Comparison of ENCODE assay signal across 1 cellular context in the genomic region with DNA sequence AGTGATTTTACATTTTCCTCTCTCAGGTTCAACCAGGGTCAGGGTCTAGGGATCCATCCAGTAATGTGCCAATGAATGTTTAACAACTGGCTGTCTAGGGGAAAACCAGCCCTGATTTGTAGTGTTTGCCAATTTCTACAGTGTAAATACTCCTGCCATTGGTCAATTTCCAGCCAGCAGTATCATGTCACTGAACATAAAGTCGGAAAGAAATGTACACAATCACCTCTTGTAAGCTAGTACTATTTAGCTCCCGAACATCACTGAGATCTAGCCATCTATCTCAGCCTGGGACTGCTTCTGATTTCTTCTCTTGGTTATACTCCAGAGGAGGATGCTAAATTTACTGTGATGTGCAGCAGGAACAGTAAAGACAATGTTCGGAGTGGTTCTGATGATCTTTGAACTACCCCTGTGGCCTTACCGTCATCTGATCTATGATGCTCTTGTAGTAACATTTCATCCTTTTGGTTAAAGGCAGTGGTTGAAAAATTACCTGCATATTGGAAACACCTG.
A peak's percentile ranks its signal among the peaks of the same experiment; 100 is the strongest.
TF ChIP-seq lines count a peak whose summit lies in the region.

No MANE protein-coding gene starts in this region.

TF ChIP-seq in HepG2, 621 proteins besides CTCF, POLR2A, EP300 and RAD21 (continued from another document and continues in another):
- TF ChIP-seq, protein P1, sequence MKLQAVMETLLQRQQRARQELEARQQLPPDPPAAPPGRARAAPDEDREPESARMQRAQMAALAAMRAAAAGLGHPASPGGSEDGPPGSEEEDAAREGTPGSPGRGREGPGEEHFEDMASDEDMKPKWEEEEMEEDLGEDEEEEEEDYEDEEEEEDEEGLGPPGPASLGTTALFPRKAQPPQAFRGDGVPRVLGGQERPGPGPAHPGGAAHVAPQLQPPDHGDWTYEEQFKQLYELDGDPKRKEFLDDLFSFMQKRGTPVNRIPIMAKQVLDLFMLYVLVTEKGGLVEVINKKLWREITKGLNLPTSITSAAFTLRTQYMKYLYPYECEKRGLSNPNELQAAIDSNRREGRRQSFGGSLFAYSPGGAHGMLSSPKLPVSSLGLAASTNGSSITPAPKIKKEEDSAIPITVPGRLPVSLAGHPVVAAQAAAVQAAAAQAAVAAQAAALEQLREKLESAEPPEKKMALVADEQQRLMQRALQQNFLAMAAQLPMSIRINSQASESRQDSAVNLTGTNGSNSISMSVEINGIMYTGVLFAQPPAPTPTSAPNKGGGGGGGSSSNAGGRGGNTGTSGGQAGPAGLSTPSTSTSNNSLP (IDR thresholded peaks at IDR 0.05; ENCODE audit: low read depth, low read length), result peak; percentile 72
- TF ChIP-seq, protein P2, sequence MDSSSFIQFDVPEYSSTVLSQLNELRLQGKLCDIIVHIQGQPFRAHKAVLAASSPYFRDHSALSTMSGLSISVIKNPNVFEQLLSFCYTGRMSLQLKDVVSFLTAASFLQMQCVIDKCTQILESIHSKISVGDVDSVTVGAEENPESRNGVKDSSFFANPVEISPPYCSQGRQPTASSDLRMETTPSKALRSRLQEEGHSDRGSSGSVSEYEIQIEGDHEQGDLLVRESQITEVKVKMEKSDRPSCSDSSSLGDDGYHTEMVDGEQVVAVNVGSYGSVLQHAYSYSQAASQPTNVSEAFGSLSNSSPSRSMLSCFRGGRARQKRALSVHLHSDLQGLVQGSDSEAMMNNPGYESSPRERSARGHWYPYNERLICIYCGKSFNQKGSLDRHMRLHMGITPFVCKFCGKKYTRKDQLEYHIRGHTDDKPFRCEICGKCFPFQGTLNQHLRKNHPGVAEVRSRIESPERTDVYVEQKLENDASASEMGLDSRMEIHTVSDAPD (CRISPR knock-in tag; IDR thresholded peaks at IDR 0.05), result no peak
- TF ChIP-seq ZNF432 (CRISPR knock-in tag; IDR thresholded peaks at IDR 0.05; ENCODE audit: borderline replicate concordance), result peak; percentile 89; the same call in 1 of the 2 replicates
- TF ChIP-seq FOSL2 (CRISPR knock-in tag; IDR thresholded peaks at IDR 0.05), result peak; percentile 61
- TF ChIP-seq NCOR1 (IDR thresholded peaks at IDR 0.05; ENCODE audit: borderline replicate concordance, low read length), result peak; percentile 61; the same call in 1 of the 2 replicates
- 0 out of 2 replicates have a peak, but pooled peaks have one; percentile 5 for TF ChIP-seq JUN (CRISPR knock-in tag; IDR thresholded peaks at IDR 0.05)
- peak; percentile 54; the same call in 1 of the 2 replicates for TF ChIP-seq ZNF431 (CRISPR knock-in tag; IDR thresholded peaks at IDR 0.05; ENCODE audit: borderline replicate concordance, low read depth)
- TF ChIP-seq ZNF614 (CRISPR knock-in tag; IDR thresholded peaks at IDR 0.05; ENCODE audit: borderline replicate concordance), result peak; percentile 29; the same call in 1 of the 2 replicates
- TF ChIP-seq, protein P3, sequence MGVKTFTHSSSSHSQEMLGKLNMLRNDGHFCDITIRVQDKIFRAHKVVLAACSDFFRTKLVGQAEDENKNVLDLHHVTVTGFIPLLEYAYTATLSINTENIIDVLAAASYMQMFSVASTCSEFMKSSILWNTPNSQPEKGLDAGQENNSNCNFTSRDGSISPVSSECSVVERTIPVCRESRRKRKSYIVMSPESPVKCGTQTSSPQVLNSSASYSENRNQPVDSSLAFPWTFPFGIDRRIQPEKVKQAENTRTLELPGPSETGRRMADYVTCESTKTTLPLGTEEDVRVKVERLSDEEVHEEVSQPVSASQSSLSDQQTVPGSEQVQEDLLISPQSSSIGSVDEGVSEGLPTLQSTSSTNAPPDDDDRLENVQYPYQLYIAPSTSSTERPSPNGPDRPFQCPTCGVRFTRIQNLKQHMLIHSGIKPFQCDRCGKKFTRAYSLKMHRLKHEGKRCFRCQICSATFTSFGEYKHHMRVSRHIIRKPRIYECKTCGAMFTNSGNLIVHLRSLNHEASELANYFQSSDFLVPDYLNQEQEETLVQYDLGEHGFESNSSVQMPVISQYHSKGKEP (CRISPR knock-in tag; IDR thresholded peaks at IDR 0.05), result no peak
- TF ChIP-seq ATF1 (CRISPR knock-in tag; IDR thresholded peaks at IDR 0.05), result peak; percentile 46
- TF ChIP-seq ESRRA (CRISPR knock-in tag; IDR thresholded peaks at IDR 0.05; ENCODE audit: low read depth), result no peak
- TF ChIP-seq DPF2 (CRISPR knock-in tag; IDR thresholded peaks at IDR 0.05; ENCODE audit: borderline replicate concordance, low read depth), result no peak
- no peak for TF ChIP-seq POLR2AphosphoS5 (IDR thresholded peaks at IDR 0.05; ENCODE audit: low read depth, low read length)
- TF ChIP-seq, protein P4, sequence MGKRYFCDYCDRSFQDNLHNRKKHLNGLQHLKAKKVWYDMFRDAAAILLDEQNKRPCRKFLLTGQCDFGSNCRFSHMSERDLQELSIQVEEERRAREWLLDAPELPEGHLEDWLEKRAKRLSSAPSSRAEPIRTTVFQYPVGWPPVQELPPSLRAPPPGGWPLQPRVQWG (CRISPR knock-in tag; IDR thresholded peaks at IDR 0.05; ENCODE audit: borderline replicate concordance, low read depth), result peak; percentile 89
- peak; percentile 10 to 50; a peak in 2 of 4 replicates for TF ChIP-seq NR2F1 (CRISPR knock-in tag; IDR thresholded peaks at IDR 0.05)
- TF ChIP-seq, protein P5, sequence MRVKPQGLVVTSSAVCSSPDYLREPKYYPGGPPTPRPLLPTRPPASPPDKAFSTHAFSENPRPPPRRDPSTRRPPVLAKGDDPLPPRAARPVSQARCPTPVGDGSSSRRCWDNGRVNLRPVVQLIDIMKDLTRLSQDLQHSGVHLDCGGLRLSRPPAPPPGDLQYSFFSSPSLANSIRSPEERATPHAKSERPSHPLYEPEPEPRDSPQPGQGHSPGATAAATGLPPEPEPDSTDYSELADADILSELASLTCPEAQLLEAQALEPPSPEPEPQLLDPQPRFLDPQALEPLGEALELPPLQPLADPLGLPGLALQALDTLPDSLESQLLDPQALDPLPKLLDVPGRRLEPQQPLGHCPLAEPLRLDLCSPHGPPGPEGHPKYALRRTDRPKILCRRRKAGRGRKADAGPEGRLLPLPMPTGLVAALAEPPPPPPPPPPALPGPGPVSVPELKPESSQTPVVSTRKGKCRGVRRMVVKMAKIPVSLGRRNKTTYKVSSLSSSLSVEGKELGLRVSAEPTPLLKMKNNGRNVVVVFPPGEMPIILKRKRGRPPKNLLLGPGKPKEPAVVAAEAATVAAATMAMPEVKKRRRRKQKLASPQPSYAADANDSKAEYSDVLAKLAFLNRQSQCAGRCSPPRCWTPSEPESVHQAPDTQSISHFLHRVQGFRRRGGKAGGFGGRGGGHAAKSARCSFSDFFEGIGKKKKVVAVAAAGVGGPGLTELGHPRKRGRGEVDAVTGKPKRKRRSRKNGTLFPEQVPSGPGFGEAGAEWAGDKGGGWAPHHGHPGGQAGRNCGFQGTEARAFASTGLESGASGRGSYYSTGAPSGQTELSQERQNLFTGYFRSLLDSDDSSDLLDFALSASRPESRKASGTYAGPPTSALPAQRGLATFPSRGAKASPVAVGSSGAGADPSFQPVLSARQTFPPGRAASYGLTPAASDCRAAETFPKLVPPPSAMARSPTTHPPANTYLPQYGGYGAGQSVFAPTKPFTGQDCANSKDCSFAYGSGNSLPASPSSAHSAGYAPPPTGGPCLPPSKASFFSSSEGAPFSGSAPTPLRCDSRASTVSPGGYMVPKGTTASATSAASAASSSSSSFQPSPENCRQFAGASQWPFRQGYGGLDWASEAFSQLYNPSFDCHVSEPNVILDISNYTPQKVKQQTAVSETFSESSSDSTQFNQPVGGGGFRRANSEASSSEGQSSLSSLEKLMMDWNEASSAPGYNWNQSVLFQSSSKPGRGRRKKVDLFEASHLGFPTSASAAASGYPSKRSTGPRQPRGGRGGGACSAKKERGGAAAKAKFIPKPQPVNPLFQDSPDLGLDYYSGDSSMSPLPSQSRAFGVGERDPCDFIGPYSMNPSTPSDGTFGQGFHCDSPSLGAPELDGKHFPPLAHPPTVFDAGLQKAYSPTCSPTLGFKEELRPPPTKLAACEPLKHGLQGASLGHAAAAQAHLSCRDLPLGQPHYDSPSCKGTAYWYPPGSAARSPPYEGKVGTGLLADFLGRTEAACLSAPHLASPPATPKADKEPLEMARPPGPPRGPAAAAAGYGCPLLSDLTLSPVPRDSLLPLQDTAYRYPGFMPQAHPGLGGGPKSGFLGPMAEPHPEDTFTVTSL (CRISPR knock-in tag; IDR thresholded peaks at IDR 0.05; ENCODE audit: borderline replicate concordance), result peak; percentile 77; the same call in 1 of the 2 replicates
- peak in 1 of 2 experiments; percentile 39; a peak in 1 of 4 replicates for TF ChIP-seq KLF16 (CRISPR knock-in tag; IDR thresholded peaks at IDR 0.05)
- TF ChIP-seq ZNF484 (CRISPR knock-in tag; IDR thresholded peaks at IDR 0.05; ENCODE audit: borderline replicate concordance, low read depth), result no peak
- peak; percentile 52; the same call in 1 of the 2 replicates for TF ChIP-seq FOXA1 (IDR thresholded peaks at IDR 0.05)
- peak; percentile 68 for TF ChIP-seq FOXA1 (CRISPR knock-in tag; IDR thresholded peaks at IDR 0.05)
- TF ChIP-seq ARID2 (CRISPR knock-in tag; IDR thresholded peaks at IDR 0.05; ENCODE audit: borderline replicate concordance), result no peak
- peak; percentile 83 for TF ChIP-seq SKI (IDR thresholded peaks at IDR 0.05; ENCODE audit: partially characterized antibody)
- peak; percentile 41; the same call in 1 of the 2 replicates for TF ChIP-seq KAT8 (CRISPR knock-in tag; IDR thresholded peaks at IDR 0.05)
- TF ChIP-seq RNF2 (conservative IDR thresholded peaks at IDR 0.05; ENCODE audit: low read depth), result 0 out of 2 replicates have a peak, but pooled peaks have one; percentile 38
- TF ChIP-seq, protein P6, sequence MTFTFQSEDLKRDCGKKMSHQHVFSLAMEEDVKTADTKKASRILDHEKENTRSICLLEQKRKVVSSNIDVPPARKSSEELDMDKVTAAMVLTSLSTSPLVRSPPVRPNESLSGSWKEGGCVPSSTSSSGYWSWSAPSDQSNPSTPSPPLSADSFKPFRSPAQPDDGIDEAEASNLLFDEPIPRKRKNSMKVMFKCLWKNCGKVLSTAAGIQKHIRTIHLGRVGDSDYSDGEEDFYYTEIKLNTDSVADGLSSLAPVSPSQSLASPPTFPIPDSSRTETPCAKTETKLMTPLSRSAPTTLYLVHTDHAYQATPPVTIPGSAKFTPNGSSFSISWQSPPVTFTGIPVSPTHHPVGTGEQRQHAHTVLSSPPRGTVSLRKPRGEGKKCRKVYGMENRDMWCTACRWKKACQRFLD (CRISPR knock-in tag; IDR thresholded peaks at IDR 0.05; ENCODE audit: borderline replicate concordance), result no peak
- TF ChIP-seq ZNF496 (CRISPR knock-in tag; IDR thresholded peaks at IDR 0.05; ENCODE audit: insufficient replicate concordance), result no peak
- TF ChIP-seq ZNF354B (CRISPR knock-in tag; IDR thresholded peaks at IDR 0.05), result no peak
- no peak for TF ChIP-seq NFKBIZ (CRISPR knock-in tag; IDR thresholded peaks at IDR 0.05)
- peak; percentile 46; the same call in 1 of the 2 replicates for TF ChIP-seq ZSCAN9 (CRISPR knock-in tag; IDR thresholded peaks at IDR 0.05; ENCODE audit: borderline replicate concordance)
- TF ChIP-seq ZNF607 (CRISPR knock-in tag; IDR thresholded peaks at IDR 0.05; ENCODE audit: borderline replicate concordance), result peak; percentile 70; the same call in 1 of the 2 replicates
- TF ChIP-seq ZBTB20 (CRISPR knock-in tag; IDR thresholded peaks at IDR 0.05; ENCODE audit: borderline replicate concordance, low read depth), result peak; percentile 49; the same call in 1 of the 2 replicates
- peak; percentile 43; the same call in 1 of the 2 replicates for TF ChIP-seq HOXA3 (CRISPR knock-in tag; IDR thresholded peaks at IDR 0.05)
- TF ChIP-seq, protein P7, sequence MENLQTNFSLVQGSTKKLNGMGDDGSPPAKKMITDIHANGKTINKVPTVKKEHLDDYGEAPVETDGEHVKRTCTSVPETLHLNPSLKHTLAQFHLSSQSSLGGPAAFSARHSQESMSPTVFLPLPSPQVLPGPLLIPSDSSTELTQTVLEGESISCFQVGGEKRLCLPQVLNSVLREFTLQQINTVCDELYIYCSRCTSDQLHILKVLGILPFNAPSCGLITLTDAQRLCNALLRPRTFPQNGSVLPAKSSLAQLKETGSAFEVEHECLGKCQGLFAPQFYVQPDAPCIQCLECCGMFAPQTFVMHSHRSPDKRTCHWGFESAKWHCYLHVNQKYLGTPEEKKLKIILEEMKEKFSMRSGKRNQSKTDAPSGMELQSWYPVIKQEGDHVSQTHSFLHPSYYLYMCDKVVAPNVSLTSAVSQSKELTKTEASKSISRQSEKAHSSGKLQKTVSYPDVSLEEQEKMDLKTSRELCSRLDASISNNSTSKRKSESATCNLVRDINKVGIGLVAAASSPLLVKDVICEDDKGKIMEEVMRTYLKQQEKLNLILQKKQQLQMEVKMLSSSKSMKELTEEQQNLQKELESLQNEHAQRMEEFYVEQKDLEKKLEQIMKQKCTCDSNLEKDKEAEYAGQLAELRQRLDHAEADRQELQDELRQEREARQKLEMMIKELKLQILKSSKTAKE (CRISPR knock-in tag; IDR thresholded peaks at IDR 0.05; ENCODE audit: borderline replicate concordance), result no peak
- no peak for TF ChIP-seq ZKSCAN1 (IDR thresholded peaks at IDR 0.05; ENCODE audit: low read length)
- no peak for TF ChIP-seq SYNCRIP (IDR thresholded peaks at IDR 0.05; ENCODE audit: insufficient read depth, low read depth, low read length)
- no peak for TF ChIP-seq JDP2 (CRISPR knock-in tag; IDR thresholded peaks at IDR 0.05; ENCODE audit: borderline replicate concordance)
- 0 out of 2 replicates have a peak, but pooled peaks have one; percentile 51 for TF ChIP-seq ZNF772 (CRISPR knock-in tag; IDR thresholded peaks at IDR 0.05)
- peak; percentile 77; the same call in 1 of the 2 replicates for TF ChIP-seq TBX2 (CRISPR knock-in tag; IDR thresholded peaks at IDR 0.05; ENCODE audit: borderline replicate concordance)
- peak; percentile 70 for TF ChIP-seq ERF (CRISPR knock-in tag; IDR thresholded peaks at IDR 0.05)
- 0 out of 2 replicates have a peak, but pooled peaks have one; percentile 65 for TF ChIP-seq SSRP1 (CRISPR knock-in tag; IDR thresholded peaks at IDR 0.05)
- TF ChIP-seq CEBPB (IDR thresholded peaks at IDR 0.05; ENCODE audit: borderline replicate concordance, low read depth, low read length), result peak; percentile 80
- no peak for TF ChIP-seq ISX (CRISPR knock-in tag; conservative IDR thresholded peaks at IDR 0.05)
- peak; percentile 95 for TF ChIP-seq ZMYM4 (CRISPR knock-in tag; IDR thresholded peaks at IDR 0.05)
- TF ChIP-seq, protein P8, sequence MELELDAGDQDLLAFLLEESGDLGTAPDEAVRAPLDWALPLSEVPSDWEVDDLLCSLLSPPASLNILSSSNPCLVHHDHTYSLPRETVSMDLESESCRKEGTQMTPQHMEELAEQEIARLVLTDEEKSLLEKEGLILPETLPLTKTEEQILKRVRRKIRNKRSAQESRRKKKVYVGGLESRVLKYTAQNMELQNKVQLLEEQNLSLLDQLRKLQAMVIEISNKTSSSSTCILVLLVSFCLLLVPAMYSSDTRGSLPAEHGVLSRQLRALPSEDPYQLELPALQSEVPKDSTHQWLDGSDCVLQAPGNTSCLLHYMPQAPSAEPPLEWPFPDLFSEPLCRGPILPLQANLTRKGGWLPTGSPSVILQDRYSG (CRISPR knock-in tag; IDR thresholded peaks at IDR 0.05), result no peak
